1 cellular context compared by ENCODE assay signal in the genomic region with DNA sequence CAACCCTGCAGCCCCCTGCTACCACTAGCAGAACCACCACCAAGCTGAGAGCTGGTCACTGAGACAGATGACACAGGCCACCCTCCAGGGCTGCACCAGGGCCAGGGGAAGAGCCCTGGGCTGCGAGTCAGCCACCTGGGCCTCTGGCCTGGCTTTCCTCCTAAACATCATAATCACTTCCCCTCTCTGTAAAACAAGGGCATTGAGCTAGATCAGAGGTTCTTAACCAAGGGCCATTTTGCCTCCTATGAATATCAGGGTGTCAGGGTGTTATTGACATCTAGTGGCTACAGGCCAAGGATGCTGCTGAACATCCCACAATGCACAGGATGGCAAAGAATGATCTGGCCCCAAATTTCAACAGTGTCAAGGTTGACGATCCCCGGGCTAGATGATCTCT.
TF ChIP-seq lines count a peak whose summit lies in the region.

No MANE protein-coding gene starts in this region.

TF ChIP-seq in neural cell, 6 proteins besides CTCF, POLR2A, EP300 and RAD21 (continued from another document):
- no peak for TF ChIP-seq REST (IDR thresholded peaks at IDR 0.05; ENCODE audit: borderline replicate concordance)
- TF ChIP-seq TAF1 (IDR thresholded peaks at IDR 0.05; ENCODE audit: low read depth): no peak
TF ChIP-seq in neural cell: peak in this region for 0.
